15 cellular contexts compared by ENCODE assay signal in the genomic region with DNA sequence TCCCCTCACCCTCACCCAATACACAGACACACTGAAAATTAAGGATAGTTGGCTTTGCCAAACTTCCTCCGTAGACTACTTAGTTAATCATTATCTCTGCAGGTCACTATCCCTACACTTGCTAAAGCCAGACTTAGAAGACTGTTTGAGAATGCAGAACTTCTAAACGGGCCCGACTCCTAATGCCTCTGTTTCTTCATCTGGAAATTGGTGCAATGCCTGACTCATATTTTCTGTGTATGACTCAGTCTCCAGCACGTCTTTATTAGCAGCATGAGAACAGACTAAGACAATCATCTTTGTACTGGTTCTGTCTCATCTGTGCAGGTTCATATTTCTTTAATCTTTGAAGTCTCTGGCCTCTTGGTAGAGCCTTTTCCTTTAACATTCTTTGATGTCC.
DNase-seq lines count a peak whose midpoint lies in the region; ATAC-seq and TF ChIP-seq lines count a peak whose summit lies in the region.
"Had no signal": no experiment of that assay in that cellular context is flagged by ENCODE, and none has a peak within 500 bp of the region (broad histone marks: within the 10 kb centered on the region; RNA-seq: fewer than 3 reads in every experiment).

No MANE protein-coding gene starts in this region.

- no peaks in the 10 kb centered on the region; the same call in 1 of the 2 replicates for H3K36me3 Mint-ChIP-seq in WTC11
- H3K36me3 Mint-ChIP-seq in stimulated activated memory B cell treated with anti-CD40 and anti-IgM and Interleukin-4, amounts not matched to agents 10 μg/mL and 1 μg/mL and 100 μg/mL, for 72 hours: no peaks in the 10 kb centered on the region
- H3K36me3 Mint-ChIP-seq: CD4-positive, alpha-beta memory T cell had no signal

- intact Hi-C loops in A673 (cut with micrococcal nuclease; ENCODE audit: unreplicated experiment): no loop called here
- intact Hi-C loops in mammary epithelial cell (cut with micrococcal nuclease): no loop called here
- intact Hi-C loops in right cardiac atrium (cut with DNase I): no loop called here

- in situ Hi-C loops in mammary epithelial cell (cut with MboI; ENCODE audit: low sequenced_read_pairs in 2 of 2): no loop called here

- H3K9ac ChIP-seq in mammary epithelial cell (ENCODE audit: insufficient read depth, low read length): no peak overlapping the region

- H3K4me3 Mint-ChIP-seq in WTC11: no peak overlapping the region
- no peak overlapping the region for H3K4me3 Mint-ChIP-seq in stimulated activated memory B cell treated with anti-CD40 and anti-IgM and Interleukin-4, amounts not matched to agents 10 μg/mL and 1 μg/mL and 100 μg/mL, for 72 hours
- H3K4me3 Mint-ChIP-seq: CD4-positive, alpha-beta memory T cell had no signal

- CTCF ChIA-PET in A673 (lab: Charles Lee): no interaction called here
- CTCF ChIA-PET in mammary epithelial cell (lab: Charles Lee; ENCODE audit: low non-redundant PET): no interaction called here
- CTCF ChIA-PET in WTC11 (lab: Charles Lee): no interaction called here

- ATAC-seq in WTC11 (no peak), GM19328 (IDR thresholded peaks at IDR 0.05; ENCODE audit: unreplicated experiment) (no peak), right cardiac atrium (no peak)
- ATAC-seq in stimulated activated memory B cell treated with anti-CD40 and anti-IgM and Interleukin-4, amounts not matched to agents 10 μg/mL and 1 μg/mL and 100 μg/mL, for 72 hours: no peak

- H3K4me2 ChIP-seq in mammary epithelial cell (ENCODE audit: insufficient read depth, low read depth, low read length): no peak overlapping the region

- H3K27ac Mint-ChIP-seq in WTC11: no peak overlapping the region
- no peak overlapping the region for H3K27ac Mint-ChIP-seq in stimulated activated memory B cell treated with anti-CD40 and anti-IgM and Interleukin-4, amounts not matched to agents 10 μg/mL and 1 μg/mL and 100 μg/mL, for 72 hours
- H3K27ac Mint-ChIP-seq: CD4-positive, alpha-beta memory T cell had no signal

- H3K79me2 ChIP-seq in mammary epithelial cell (ENCODE audit: insufficient read depth, low read length): no peaks in the 10 kb centered on the region

- no peaks in the 10 kb centered on the region for H3K4me1 ChIP-seq in A673 (ENCODE audit: insufficient read depth, low read length, poor library complexity, severe bottlenecking)
- H3K4me1 ChIP-seq in mammary epithelial cell (ENCODE audit: insufficient read depth, low read length): peaks cover 5% of the 10 kb centered on the region
- no peaks in the 10 kb centered on the region for H3K4me1 ChIP-seq in right cardiac atrium (ENCODE audit: control insufficient read depth, insufficient read depth, low read length)
- H3K4me1 ChIP-seq: BE2C had no signal

- H3K4me1 Mint-ChIP-seq in WTC11: no peaks in the 10 kb centered on the region
- no peaks in the 10 kb centered on the region for H3K4me1 Mint-ChIP-seq in stimulated activated memory B cell treated with anti-CD40 and anti-IgM and Interleukin-4, amounts not matched to agents 10 μg/mL and 1 μg/mL and 100 μg/mL, for 72 hours
- H3K4me1 Mint-ChIP-seq: CD4-positive, alpha-beta memory T cell had no signal

- DNase-seq in A673 (ENCODE audit: low spot score) (peak; percentile 1), HuH-7 (ENCODE audit: low spot score) (peak; percentile 4), mammary epithelial cell (peak; percentile 41), kidney epithelial cell (ENCODE audit: low read depth) (peak; percentile 37), WTC11 (ENCODE audit: low spot score) (no peak), right cardiac atrium (no peak)
- DNase-seq: BE2C; CD4-positive, alpha-beta memory T cell; GF-D8; MM.1S; NCI-H1417 treated with DMSO at 0.1 percent for 48 hours; NCI-H2029; NCI-H510A treated with DMSO at 0.1 percent for 48 hours had no signal

- H2AFZ ChIP-seq in mammary epithelial cell (ENCODE audit: low read depth, low read length): peak overlapping the region; percentile 1

- H3K27me3 ChIP-seq in A673 (replicated peaks; ENCODE audit: insufficient read depth, low read depth, low read length, poor library complexity) (no peaks in the 10 kb centered on the region), mammary epithelial cell (ENCODE audit: insufficient read depth, low read length) (no peaks in the 10 kb centered on the region), kidney epithelial cell (ENCODE audit: control insufficient read depth, insufficient read depth, low read length) (no peaks in the 10 kb centered on the region), right cardiac atrium (ENCODE audit: control insufficient read depth, insufficient read depth) (no peaks in the 10 kb centered on the region)
- H3K27me3 ChIP-seq: BE2C had no signal

- H3K27ac ChIP-seq in A673 (ENCODE audit: low read depth, low read length, poor library complexity, severe bottlenecking): no peak overlapping the region
- H3K27ac ChIP-seq in mammary epithelial cell (ENCODE audit: insufficient read depth, low read depth, low read length): peak overlapping the region; percentile 1
- no peak overlapping the region for H3K27ac ChIP-seq in right cardiac atrium (ENCODE audit: low read length)

- no peaks in the 10 kb centered on the region; the same call in 1 of the 2 replicates for H3K27me3 Mint-ChIP-seq in WTC11 (ENCODE audit: low read depth)
- H3K27me3 Mint-ChIP-seq in stimulated activated memory B cell treated with anti-CD40 and anti-IgM and Interleukin-4, amounts not matched to agents 10 μg/mL and 1 μg/mL and 100 μg/mL, for 72 hours: no peaks in the 10 kb centered on the region
- H3K27me3 Mint-ChIP-seq: CD4-positive, alpha-beta memory T cell had no signal

- H3K4me3 ChIP-seq in A673 (ENCODE audit: low read depth, low read length, poor library complexity, severe bottlenecking): no peak overlapping the region
- H3K4me3 ChIP-seq in mammary epithelial cell (replicated peaks in 1 of 3; ENCODE audit: insufficient read depth in 1 of 3, low read depth in 2 of 3, low read length in 3 of 3): no peak overlapping the region
- no peak overlapping the region for H3K4me3 ChIP-seq in kidney epithelial cell (ENCODE audit: low read depth, low read length)
- H3K4me3 ChIP-seq in right cardiac atrium (ENCODE audit: low read length): no peak overlapping the region

- BruUV-seq in A673 (replicated peaks; lab: Mats Ljungman, UMichigan): no TSS peak
- no TSS peak for BruUV-seq in mammary epithelial cell (replicated peaks; lab: Mats Ljungman, UMichigan)

- POLR2A ChIA-PET in A673 (lab: Charles Lee; ENCODE audit: low non-redundant PET): no interaction called here
- POLR2A ChIA-PET in WTC11 (lab: Charles Lee): no interaction called here

- WGBS in mammary epithelial cell (ENCODE audit: low coverage, missing lambda C conversion rate): 25% methylated on average over 4 of the region's 4 CpGs
- 71% methylated on average over 4 of the region's 4 CpGs for WGBS in right cardiac atrium

- dilution Hi-C loops in mammary epithelial cell (cut with HindIII; ENCODE audit: low sequenced_read_pairs): no loop called here

- H3K9me3 ChIP-seq in A673 (ENCODE audit: low read depth, low read length, poor library complexity, severe bottlenecking): no peaks in the 10 kb centered on the region
- no peaks in the 10 kb centered on the region for H3K9me3 ChIP-seq in mammary epithelial cell (replicated peaks; ENCODE audit: insufficient read depth, low read length)
- H3K9me3 ChIP-seq in right cardiac atrium (ENCODE audit: control insufficient read depth, low read length): no peaks in the 10 kb centered on the region
- H3K9me3 ChIP-seq: BE2C had no signal

- TF ChIP-seq CTCF in A673 (conservative IDR thresholded peaks at IDR 0.05; ENCODE audit: low read depth, low read length): no peak
- TF ChIP-seq CTCF in mammary epithelial cell (conservative IDR thresholded peaks at IDR 0.05 in 1 of 2, IDR thresholded peaks at IDR 0.05 in 1 of 2; ENCODE audit: extremely low read depth in 1 of 2, insufficient read depth in 1 of 2, low read depth in 1 of 2, low read length in 2 of 2): no peak
- TF ChIP-seq CTCF in kidney epithelial cell (IDR thresholded peaks at IDR 0.05; ENCODE audit: insufficient read depth, low read length, poor library complexity, severe bottlenecking): no peak
- no peak for TF ChIP-seq CTCF in WTC11 (IDR thresholded peaks at IDR 0.05)

- peaks cover 3% of the 10 kb centered on the region; the same call in 1 of the 2 replicates for H3K9me3 Mint-ChIP-seq in WTC11
- no peaks in the 10 kb centered on the region for H3K9me3 Mint-ChIP-seq in stimulated activated memory B cell treated with anti-CD40 and anti-IgM and Interleukin-4, amounts not matched to agents 10 μg/mL and 1 μg/mL and 100 μg/mL, for 72 hours
- H3K9me3 Mint-ChIP-seq: CD4-positive, alpha-beta memory T cell had no signal

- H4K20me1 ChIP-seq in mammary epithelial cell (ENCODE audit: insufficient read depth, low read length): no peaks in the 10 kb centered on the region

- H3K36me3 ChIP-seq in A673 (ENCODE audit: insufficient read depth, low read length, poor library complexity, severe bottlenecking) (no peaks in the 10 kb centered on the region), mammary epithelial cell (ENCODE audit: insufficient read depth, low read length) (no peaks in the 10 kb centered on the region), kidney epithelial cell (ENCODE audit: control insufficient read depth, insufficient read depth, low read length) (no peaks in the 10 kb centered on the region)
- H3K36me3 ChIP-seq: BE2C had no signal

TF ChIP-seq in WTC11, 78 proteins besides CTCF, POLR2A, EP300 and RAD21 (continues in another document):
- TF ChIP-seq ZNF263 (CRISPR knock-in tag; IDR thresholded peaks at IDR 0.05; ENCODE audit: low read depth): no peak

Comparison
In these comparisons a context has a peak if more than half of its experiments do, and no peak if none do; other contexts are left out.
1. DNase-seq: peak in A673 (single experiment), HuH-7 (single experiment), mammary epithelial cell (single experiment) and kidney epithelial cell (single experiment); none in WTC11 (single experiment) and right cardiac atrium (0 of 3).